Comparison of ENCODE assay signal across 1 cellular context in genomic region chr11:118438314-118438931, GRCh38.
TF ChIP-seq lines count a peak whose summit lies in the region.

No MANE protein-coding gene starts in this region.

TF ChIP-seq in HCT116, 20 proteins besides CTCF, POLR2A, EP300 and RAD21 (continued from another document):
- TF ChIP-seq FOSL1 (IDR thresholded peaks at IDR 0.05; ENCODE audit: low read depth) (no peak), EZH2phosphoT487 (IDR thresholded peaks at IDR 0.05; ENCODE audit: borderline replicate concordance) (no peak), SIN3A (IDR thresholded peaks at IDR 0.05; ENCODE audit: low read depth) (no peak), CEBPB (IDR thresholded peaks at IDR 0.05; ENCODE audit: low read depth) (no peak), POLR2AphosphoS5 (IDR thresholded peaks at IDR 0.05; ENCODE audit: low read depth, low read length) (no peak), ZFX (IDR thresholded peaks at IDR 0.05) (no peak), ZNF274 (IDR thresholded peaks at IDR 0.05; ENCODE audit: low read depth, low read length) (no peak), YY1 (IDR thresholded peaks at IDR 0.05; ENCODE audit: extremely low read depth, insufficient replicate concordance, low read depth, low read length) (no peak), ELF1 (IDR thresholded peaks at IDR 0.05; ENCODE audit: borderline replicate concordance, low read depth) (no peak), TCF7L2 (IDR thresholded peaks at IDR 0.05; ENCODE audit: borderline replicate concordance, extremely low read depth, insufficient read depth, insufficient read length) (no peak)
